Comparison of ENCODE assay signal across 17 cellular contexts in the genomic region with DNA sequence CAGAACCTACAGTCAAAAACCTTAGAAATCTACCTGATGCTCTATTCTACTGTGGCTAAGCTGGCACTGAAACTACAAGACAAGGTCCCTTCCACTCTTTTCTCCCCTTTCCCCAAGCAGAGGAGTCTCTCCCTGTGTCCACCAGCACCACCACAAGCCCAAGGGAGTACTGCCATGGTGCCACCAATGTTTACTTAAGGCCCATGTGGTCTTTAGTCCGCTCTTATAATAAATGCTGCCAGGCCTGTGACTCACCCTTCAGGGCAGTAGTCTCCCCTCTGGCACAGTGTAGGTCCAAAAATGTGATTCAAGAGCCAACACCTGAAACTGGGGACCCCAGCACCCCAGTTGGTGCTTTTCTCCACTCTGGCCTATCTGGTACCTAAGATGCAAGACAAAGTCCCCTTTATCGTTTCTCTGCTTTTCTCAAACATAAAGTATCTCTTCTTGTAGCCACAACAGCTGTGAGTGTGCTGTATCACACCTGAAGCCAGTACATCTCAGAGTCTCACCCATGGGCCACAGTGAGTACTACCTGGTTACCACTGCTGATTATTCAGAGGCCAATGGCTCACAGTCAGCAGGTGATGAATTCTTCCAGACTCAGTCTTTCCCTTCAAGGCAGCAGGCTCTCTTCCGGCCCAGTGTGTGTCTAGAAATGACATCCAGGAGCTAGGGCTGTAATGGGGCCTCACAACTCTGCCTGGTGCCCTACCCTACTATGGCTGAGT. TPM values are rescaled to one million over a fixed set of nuclear protein-coding genes. Genes with fewer than 3 reads are reported as not detected.
DNase-seq lines count a peak whose midpoint lies in the region; ATAC-seq and TF ChIP-seq lines count a peak whose summit lies in the region.
"Had no signal": no experiment of that assay in that cellular context is flagged by ENCODE, and none has a peak within 500 bp of the region (broad histone marks: within the 10 kb centered on the region; RNA-seq: fewer than 3 reads in every experiment).

No MANE protein-coding gene starts in this region.

- H3K9ac ChIP-seq in PC-3 (ENCODE audit: low read length): no peak overlapping the region

- WGBS in psoas muscle, 3 donors: 85 to 96% (median 88%) methylated on average over 3 of the region's 3 CpGs

- H3K4me3 ChIP-seq in GM23338: no peak overlapping the region
- H3K4me3 ChIP-seq in PC-3 (ENCODE audit: low read length): no peak overlapping the region
- H3K4me3 ChIP-seq in epithelial cell of esophagus (ENCODE audit: low read length): no peak overlapping the region
- H3K4me3 ChIP-seq in psoas muscle: no peak overlapping the region
- H3K4me3 ChIP-seq: lower lobe of right lung, right atrium auricular region had no signal

- peaks cover 4% of the 10 kb centered on the region for H3K27me3 Mint-ChIP-seq in GM23338 (ENCODE audit: insufficient read depth, low read depth, poor library complexity)
- H3K27me3 Mint-ChIP-seq in activated T-cell treated with anti-CD3 and anti-CD28 coated beads, Interleukin-2, amount 50 U/mL, for 24 hours: peaks cover 5% of the 10 kb centered on the region

- ATAC-seq in GM23338 (peak; percentile 47; the same call in 1 of the 3 replicates), PC-3 (peak; percentile 66), psoas muscle (peak in 3 of 4 donors; percentile 42 to 53 (median 48))

- H3K27ac Mint-ChIP-seq in GM23338: no peak overlapping the region
- H3K27ac Mint-ChIP-seq in activated T-cell treated with anti-CD3 and anti-CD28 coated beads, Interleukin-2, amount 50 U/mL, for 24 hours: no peak overlapping the region
- H3K27ac Mint-ChIP-seq: CD4-positive, CD25-positive, alpha-beta regulatory T cell; T-cell had no signal

- POLR2A ChIA-PET in PC-3 (lab: Charles Lee; ENCODE audit: unreplicated experiment): interaction anchor here (0.8 kb wide), 1 partner anchor 543 kb away, joined by 7 read pairs; no protein-coding TSS in a partner anchor

- BruUV-seq in PC-3 (replicated peaks; lab: Mats Ljungman, UMichigan): no TSS peak

- DNase-seq in GM23338 (ENCODE audit: low spot score) (no peak), PC-3 (peak; percentile 48), epithelial cell of esophagus (ENCODE audit: low read depth) (peak; percentile 62), psoas muscle (no peak), NCI-H2171 treated with DMSO at 0.1 percent for 48 hours (lab: John Stamatoyannopoulos, UW) (no peak), HUDEP-2 (lab: John Stamatoyannopoulos, UW; ENCODE audit: unreplicated experiment in 76 of 76) (no peak)
- DNase-seq in activated T-cell treated with anti-CD3 and anti-CD28 coated beads, Interleukin-2, amount 50 U/mL, for 24 hours: no peak
- DNase-seq in activated CD4-positive, CD25-positive, alpha-beta regulatory T cell treated with anti-CD3 and anti-CD28 coated beads, Interleukin-2, amount 50 U/mL, for 72 hours: no peak
- DNase-seq: activated CD4-positive, alpha-beta T cell treated with anti-CD3 and anti-CD28 coated beads for 48 hours; activated effector memory CD4-positive, alpha-beta T cell treated with Interleukin-2 at 50 U/mL for 16 hours; lower lobe of right lung; NCI-H524 treated with DMSO at 0.1 percent for 48 hours; SHP77 treated with DMSO at 0.1 percent for 48 hours; stimulated activated CD4-positive, alpha-beta T cell treated with anti-CD3 and anti-CD28 coated beads, Interleukin-15, amount 100 ng/mL, for 24 hours had no signal

- CTCF ChIA-PET in PC-3 (lab: Charles Lee): no interaction called here

- H3K4me1 ChIP-seq in GM23338 (ENCODE audit: insufficient read depth) (no peaks in the 10 kb centered on the region), PC-3 (ENCODE audit: insufficient read depth, low read length) (peaks cover 13% of the 10 kb centered on the region), psoas muscle (peaks cover 9% of the 10 kb centered on the region)
- H3K4me1 ChIP-seq: lower lobe of right lung, right atrium auricular region had no signal

- H3K36me3 Mint-ChIP-seq in GM23338 (ENCODE audit: low read depth): no peaks in the 10 kb centered on the region
- no peaks in the 10 kb centered on the region for H3K36me3 Mint-ChIP-seq in activated T-cell treated with anti-CD3 and anti-CD28 coated beads, Interleukin-2, amount 50 U/mL, for 24 hours (ENCODE audit: low read depth)
- H3K36me3 Mint-ChIP-seq: CD4-positive, CD25-positive, alpha-beta regulatory T cell; T-cell had no signal

- no peak overlapping the region for H3K27ac ChIP-seq in GM23338 (ENCODE audit: low read depth)
- peak overlapping the region; percentile 43 for H3K27ac ChIP-seq in PC-3 (ENCODE audit: low read length)
- H3K27ac ChIP-seq in psoas muscle: no peak overlapping the region
- H3K27ac ChIP-seq: lower lobe of right lung, right atrium auricular region had no signal

- H3K4me1 Mint-ChIP-seq in GM23338: no peaks in the 10 kb centered on the region
- peaks cover 5% of the 10 kb centered on the region for H3K4me1 Mint-ChIP-seq in activated T-cell treated with anti-CD3 and anti-CD28 coated beads, Interleukin-2, amount 50 U/mL, for 24 hours (ENCODE audit: low read depth)
- H3K4me1 Mint-ChIP-seq: CD4-positive, CD25-positive, alpha-beta regulatory T cell; T-cell had no signal

- intact Hi-C loops in PC-3 (cut with micrococcal nuclease): no loop called here
- intact Hi-C loops in psoas muscle (cut with DNase I): loop anchor here (1.0 to 10.0 kb wide), 7 partner anchors 319 to 677 kb away; no protein-coding TSS in a partner anchor

- H3K9me2 ChIP-seq in GM23338 (ENCODE audit: insufficient read depth): no peaks in the 10 kb centered on the region
- no peaks in the 10 kb centered on the region for H3K9me2 ChIP-seq in PC-3 (replicated peaks; ENCODE audit: low read length)

- H2AFZ ChIP-seq in GM23338 (peak overlapping the region; percentile 61), PC-3 (ENCODE audit: low read length) (peak overlapping the region; percentile 59)

- H4K20me1 ChIP-seq in GM23338 (replicated peaks; ENCODE audit: insufficient read depth): no peaks in the 10 kb centered on the region
- H4K20me1 ChIP-seq in PC-3 (ENCODE audit: low read length): no peaks in the 10 kb centered on the region

- H3K27me3 ChIP-seq in GM23338 (ENCODE audit: insufficient read depth) (no peaks in the 10 kb centered on the region), PC-3 (ENCODE audit: low read length) (no peaks in the 10 kb centered on the region), psoas muscle (ENCODE audit: insufficient read depth in 3 of 3, low read length in 2 of 3) (no peaks in the 10 kb centered on the region)
- H3K27me3 ChIP-seq: right atrium auricular region had no signal

- H3K79me2 ChIP-seq in GM23338 (replicated peaks; ENCODE audit: insufficient read depth) (no peaks in the 10 kb centered on the region), PC-3 (ENCODE audit: low read length) (no peaks in the 10 kb centered on the region)

- TF ChIP-seq CTCF in GM23338 (conservative IDR thresholded peaks at IDR 0.05; ENCODE audit: low read depth in 2 of 2) (no peak), PC-3 (conservative IDR thresholded peaks at IDR 0.05; ENCODE audit: low read depth, low read length) (no peak), epithelial cell of esophagus (IDR thresholded peaks at IDR 0.05; ENCODE audit: insufficient read depth, low read depth, low read length, missing control alignments) (no peak), psoas muscle (IDR thresholded peaks at IDR 0.05) (no peak)

- no peak overlapping the region for H3K4me3 Mint-ChIP-seq in GM23338
- no peak overlapping the region for H3K4me3 Mint-ChIP-seq in activated T-cell treated with anti-CD3 and anti-CD28 coated beads, Interleukin-2, amount 50 U/mL, for 24 hours
- H3K4me3 Mint-ChIP-seq: CD4-positive, CD25-positive, alpha-beta regulatory T cell; T-cell had no signal

- H3K36me3 ChIP-seq in GM23338 (ENCODE audit: insufficient read depth): no peaks in the 10 kb centered on the region
- H3K36me3 ChIP-seq in PC-3 (ENCODE audit: low read depth, low read length): no peaks in the 10 kb centered on the region
- H3K36me3 ChIP-seq in psoas muscle (ENCODE audit: insufficient read depth in 1 of 2, low read depth in 1 of 2): no peaks in the 10 kb centered on the region
- H3K36me3 ChIP-seq: lower lobe of right lung, right atrium auricular region had no signal

- H3K4me2 ChIP-seq in GM23338 (no peak overlapping the region), PC-3 (ENCODE audit: low read length) (peak overlapping the region; percentile 48)

- H3K9me3 ChIP-seq in PC-3 (ENCODE audit: low read length): no peaks in the 10 kb centered on the region
- H3K9me3 ChIP-seq in psoas muscle: no peaks in the 10 kb centered on the region
- H3K9me3 ChIP-seq: lower lobe of right lung, right atrium auricular region had no signal

- H3F3A ChIP-seq in GM23338 (replicated peaks; ENCODE audit: low read depth) (no peaks in the 10 kb centered on the region), PC-3 (ENCODE audit: low read length, unreplicated experiment) (no peaks in the 10 kb centered on the region)

- H3K9me3 Mint-ChIP-seq in GM23338: no peaks in the 10 kb centered on the region; the same call in 2 of the 3 replicates
- H3K9me3 Mint-ChIP-seq in activated T-cell treated with anti-CD3 and anti-CD28 coated beads, Interleukin-2, amount 50 U/mL, for 24 hours: no peaks in the 10 kb centered on the region
- H3K9me3 Mint-ChIP-seq: T-cell had no signal

TF ChIP-seq in GM23338, 12 proteins besides CTCF, POLR2A, EP300 and RAD21:
- no peak for TF ChIP-seq ETS1 (IDR thresholded peaks at IDR 0.05)
- TF ChIP-seq ZNF331 (CRISPR knock-in tag; IDR thresholded peaks at IDR 0.05; ENCODE audit: low read depth): no peak

RNA-seq across cellular contexts. Expression of gene SLC38A2, which starts 29.3 kb away (rescaled TPM):
- 665 and 718 TPM in 2 replicates for total RNA-seq in GM23338 (2014; rRNA removed; shearing (Covaris generic))
- polyA plus RNA-seq in GM23338 (2016; fragmentation: Nextera tagmentation; extraction: Ambion mirVana) (168 and 181 TPM in 2 replicates), psoas muscle (100 to 1,000 TPM in 2 of 3 donors, 10 to 100 TPM in 1; 35.8 to 317 (median 180) TPM)
- total RNA-seq in PC-3 (2014; rRNA removed) (214 and 232 TPM in 2 replicates), psoas muscle (100 to 1,000 TPM; 287 to 428 (median 331) TPM)

Comparison
In these comparisons a context has a peak if more than half of its experiments do, and no peak if none do; other contexts are left out.
1. DNase-seq: peak in PC-3 (single experiment) and epithelial cell of esophagus (single experiment); none in GM23338 (single experiment), psoas muscle (0 of 2), activated T-cell treated with anti-CD3 and anti-CD28 coated beads, Interleukin-2, amount 50 U/mL, for 24 hours (single experiment), NCI-H2171 treated with DMSO at 0.1 percent for 48 hours (single experiment), activated CD4-positive, CD25-positive, alpha-beta regulatory T cell treated with anti-CD3 and anti-CD28 coated beads, Interleukin-2, amount 50 U/mL, for 72 hours (single experiment) and HUDEP-2 (0 of 76).
2. Peak in every context shown above with its lines, with median percentiles within 50 percentile points of each other: ATAC-seq.